8 cellular contexts compared by ENCODE assay signal in genomic region chr3:111690242-111690641, GRCh38. TPM values are rescaled to one million over a fixed set of nuclear protein-coding genes. Genes with fewer than 3 reads are reported as not detected.
DNase-seq lines count a peak whose midpoint lies in the region; ATAC-seq, FAIRE-seq and TF ChIP-seq lines count a peak whose summit lies in the region.

No MANE protein-coding gene starts in this region.

- TF ChIP-seq CTCF in fibroblast of mammary gland (conservative IDR thresholded peaks at IDR 0.05; ENCODE audit: control insufficient read depth, insufficient read depth, low read depth, low read length): no peak
- no peak for TF ChIP-seq CTCF in pancreas (IDR thresholded peaks at IDR 0.05)

- DNase-seq in HS-27A (ENCODE audit: low read depth) (peak; percentile 63), fibroblast of mammary gland (ENCODE audit: low read depth) (peak; percentile 20), activated gamma-delta T cell treated with Interleukin-2 at 50 U/mL for 16 hours (no peak), pancreas (no peak), HK-2 (ENCODE audit: unreplicated experiment) (no peak), inferior parietal cortex (ENCODE audit: extremely low spot score) (no peak)

- H3K4me1 ChIP-seq in pancreas: no peaks in the 10 kb centered on the region

- 88 to 91% methylated on average over 3 of the region's 3 CpGs for WGBS in pancreas, 2 donors

- no peaks in the 10 kb centered on the region for H3K9me3 ChIP-seq in pancreas

- H3K4me3 ChIP-seq in fibroblast of mammary gland (ENCODE audit: control insufficient read depth, low read depth, low read length) (no peak overlapping the region), pancreas (no peak overlapping the region)

- no peak for FAIRE-seq in pancreas (lab: Jason Lieb, UNC)

- intact Hi-C loops in pancreas (cut with DNase I): no loop called here

- no peak overlapping the region for H3K27ac ChIP-seq in pancreas

- no peaks in the 10 kb centered on the region for H3K36me3 ChIP-seq in pancreas

- H3K27me3 ChIP-seq in pancreas: no peaks in the 10 kb centered on the region

- ATAC-seq in GM18502 (IDR thresholded peaks at IDR 0.05; ENCODE audit: poor library complexity, unreplicated experiment): peak; percentile 84
- ATAC-seq in GM21723 (IDR thresholded peaks at IDR 0.05; ENCODE audit: unreplicated experiment): peak; percentile 92
- no peak for ATAC-seq in pancreas

RNA-seq across cellular contexts. Expression of gene PLCXD2, which starts 15.8 kb away (rescaled TPM):
- 10 to 100 TPM in 3 of 6 donors, 1 to 10 TPM in 3; 6.1 to 12.1 (median 9.4) TPM for total RNA-seq in pancreas
- 10 to 100 TPM; 23.1 to 23.6 TPM for polyA plus RNA-seq in pancreas

Comparison
In these comparisons a context has a peak if more than half of its experiments do, and no peak if none do; other contexts are left out.
1. ATAC-seq: peak in GM18502 (single experiment) and GM21723 (single experiment); none in pancreas (0 of 4).
2. DNase-seq: peak in HS-27A (single experiment) and fibroblast of mammary gland (single experiment); none in activated gamma-delta T cell treated with Interleukin-2 at 50 U/mL for 16 hours (single experiment), pancreas (0 of 6), HK-2 (single experiment) and inferior parietal cortex (single experiment).